13 cellular contexts compared by ENCODE assay signal in the genomic region with DNA sequence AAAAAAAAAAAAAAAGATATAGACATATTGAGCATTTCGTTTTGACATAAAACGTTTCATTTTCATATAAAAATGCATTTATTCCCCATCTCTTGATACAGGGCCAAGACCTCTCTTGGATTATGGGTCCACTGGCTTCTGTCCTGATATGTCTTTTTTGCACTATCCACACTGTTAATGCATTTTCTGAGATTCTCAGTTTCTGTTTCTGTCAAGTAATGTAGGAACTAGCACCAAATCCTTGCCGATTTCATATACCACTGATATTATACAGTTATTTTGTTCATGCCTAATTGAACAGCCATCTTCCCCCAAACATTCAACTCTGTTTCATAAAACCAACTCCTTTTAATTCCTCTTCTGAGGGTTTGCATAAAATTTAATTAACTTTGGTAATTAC. TPM values are rescaled to one million over a fixed set of nuclear protein-coding genes. Genes with fewer than 3 reads are reported as not detected.
DNase-seq lines count a peak whose midpoint lies in the region; ATAC-seq and TF ChIP-seq lines count a peak whose summit lies in the region.
"Had no signal": no experiment of that assay in that cellular context is flagged by ENCODE, and none has a peak within 500 bp of the region (broad histone marks: within the 10 kb centered on the region; RNA-seq: fewer than 3 reads in every experiment).

No MANE protein-coding gene starts in this region.

- ATAC-seq in GM18502 (IDR thresholded peaks at IDR 0.05; ENCODE audit: poor library complexity, unreplicated experiment) = peak; percentile 49
- ATAC-seq in HG03342 (IDR thresholded peaks at IDR 0.05; ENCODE audit: unreplicated experiment) = peak; percentile 67
- no peak for ATAC-seq in activated T-helper 17 cell treated with anti-CD3 and anti-CD28 coated beads, Interleukin-2, amount 50 U/mL, for 72 hours (replicated peaks)
- ATAC-seq in activated CD4-positive, CD25-positive, alpha-beta regulatory T cell treated with anti-CD3 and anti-CD28 coated beads, Interleukin-2, amount 50 U/mL, for 24 hours = no peak
- ATAC-seq: HCT116 had no signal

- no peaks in the 10 kb centered on the region for H3K9me3 Mint-ChIP-seq in activated T-helper 17 cell treated with anti-CD3 and anti-CD28 coated beads, Interleukin-2, amount 50 U/mL, for 72 hours
- H3K9me3 Mint-ChIP-seq: CD8-positive, alpha-beta memory T cell had no signal

- H3K27ac Mint-ChIP-seq in activated T-helper 17 cell treated with anti-CD3 and anti-CD28 coated beads, Interleukin-2, amount 50 U/mL, for 72 hours = peak overlapping the region; percentile 53

- whole genome bisulfite sequencing in SK-N-SH (ENCODE audit: low lambda C conversion rate) = 92% methylated on average over 3 of the region's 3 CpGs

- peaks cover 15% of the 10 kb centered on the region; the same call in 1 of the 2 replicates for H3K79me2 ChIP-seq in SK-N-SH (ENCODE audit: insufficient read depth)

- peaks cover 4 to 30% of the 10 kb centered on the region in 2 experiments; a peak in 3 of 4 replicates for H3K4me1 ChIP-seq in SK-N-SH (ENCODE audit: control insufficient read depth in 1 of 2, insufficient read depth in 2 of 2, low read depth in 1 of 2, low read length in 1 of 2)
- H3K4me1 ChIP-seq: Caco-2 had no signal

- TF ChIP-seq CTCF in SK-N-SH (IDR thresholded peaks at IDR 0.05) = no peak

- no peaks in the 10 kb centered on the region for H3K36me3 ChIP-seq in SK-N-SH (replicated peaks in 1 of 2; ENCODE audit: control insufficient read depth in 1 of 2, insufficient read depth in 2 of 2, low read length in 1 of 2)

- no peak for TF ChIP-seq RAD21 in SK-N-SH (IDR thresholded peaks at IDR 0.05; ENCODE audit: low read length)

- POLR2A ChIA-PET in SK-N-SH (lab: Yijun Ruan, JAX) = interaction anchor here (0.6 kb wide), 1 partner anchor 17 kb away, joined by 3 read pairs; no protein-coding TSS in a partner anchor

- H3K36me3 Mint-ChIP-seq in activated T-helper 17 cell treated with anti-CD3 and anti-CD28 coated beads, Interleukin-2, amount 50 U/mL, for 72 hours (ENCODE audit: low read depth) = peaks cover 24% of the 10 kb centered on the region

- no peaks in the 10 kb centered on the region for H3K9me3 ChIP-seq in SK-N-SH
- H3K9me3 ChIP-seq: Caco-2 had no signal

- no peak overlapping the region for H3K9ac ChIP-seq in SK-N-SH
- H3K9ac ChIP-seq: GM23248 had no signal

- no peak overlapping the region for H3K4me3 ChIP-seq in SK-N-SH (ENCODE audit: low read depth in 2 of 2, low read length in 1 of 2)
- H3K4me3 ChIP-seq: GM23248 had no signal

- no peak overlapping the region for H3K4me2 ChIP-seq in SK-N-SH

- H4K20me1 ChIP-seq in SK-N-SH (ENCODE audit: insufficient read depth) = no peaks in the 10 kb centered on the region

- no peaks in the 10 kb centered on the region for H3K27me3 ChIP-seq in SK-N-SH (ENCODE audit: insufficient read depth)

- H2AFZ ChIP-seq in SK-N-SH (ENCODE audit: low read depth) = no peak overlapping the region
- H2AFZ ChIP-seq: GM23248 had no signal

- CTCF ChIA-PET in SK-N-SH (lab: Yijun Ruan, JAX) = no interaction called here

- peaks cover 42% of the 10 kb centered on the region for H3K4me1 Mint-ChIP-seq in activated T-helper 17 cell treated with anti-CD3 and anti-CD28 coated beads, Interleukin-2, amount 50 U/mL, for 72 hours

- DNase-seq in SK-N-SH = no peak
- DNase-seq in DMS153 (lab: John Stamatoyannopoulos, UW) = no peak
- no peak for DNase-seq in mucosa of gallbladder (ENCODE audit: low spot score)
- DNase-seq: C1 segment of cervical spinal cord; Caco-2; CD8-positive, alpha-beta memory T cell; GM23248 had no signal

- H3K9me2 ChIP-seq in SK-N-SH = no peaks in the 10 kb centered on the region

- no peak overlapping the region for H3K4me3 Mint-ChIP-seq in activated T-helper 17 cell treated with anti-CD3 and anti-CD28 coated beads, Interleukin-2, amount 50 U/mL, for 72 hours
- H3K4me3 Mint-ChIP-seq: B cell; CD8-positive, alpha-beta memory T cell had no signal

- no peaks in the 10 kb centered on the region for H3K27me3 Mint-ChIP-seq in activated T-helper 17 cell treated with anti-CD3 and anti-CD28 coated beads, Interleukin-2, amount 50 U/mL, for 72 hours
- H3K27me3 Mint-ChIP-seq: B cell had no signal

- no peak overlapping the region; a peak in 1 of 4 replicates for H3K27ac ChIP-seq in SK-N-SH (ENCODE audit: low read depth in 2 of 2, low read length in 1 of 2)
- H3K27ac ChIP-seq: GM23248 had no signal

- TF ChIP-seq EP300 in SK-N-SH (IDR thresholded peaks at IDR 0.05; ENCODE audit: borderline replicate concordance in 1 of 2, low read depth in 1 of 2, low read length in 1 of 2) = no peak

- no peaks in the 10 kb centered on the region for H3F3A ChIP-seq in SK-N-SH (replicated peaks; ENCODE audit: insufficient read depth)

TF ChIP-seq in SK-N-SH, 30 proteins besides CTCF, POLR2A, EP300 and RAD21:
- TF ChIP-seq FOXJ3 (CRISPR knock-in tag; IDR thresholded peaks at IDR 0.05) = no peak

RNA-seq across cellular contexts. Expression of a gene that starts 47.0 kb away (rescaled TPM):
- 100 to 1,000 TPM in 1 of 2 donors, 10 to 100 TPM in 1; 57.9 to 139 TPM for total RNA-seq in activated T-helper 17 cell treated with anti-CD3 and anti-CD28 coated beads, Interleukin-2, amount 50 U/mL, for 72 hours
- polyA plus RNA-seq in SK-N-SH (2012; rRNA removed) = 34.6 and 77.0 TPM in 2 replicates
- 42.6 and 64.9 TPM in 2 replicates for polyA plus RNA-seq in SK-N-SH (2012; cell fraction: cytosol; rRNA removed)
- polyA plus RNA-seq in SK-N-SH (2012; cell fraction: nucleus; rRNA removed) = 45.4 and 53.6 TPM in 2 replicates
- 44.0 TPM for total RNA-seq in mucosa of gallbladder

Comparison
In these comparisons a context has a peak if more than half of its experiments do, and no peak if none do; other contexts are left out.
1. ATAC-seq: peak in GM18502 (single experiment) and HG03342 (single experiment); none in activated T-helper 17 cell treated with anti-CD3 and anti-CD28 coated beads, Interleukin-2, amount 50 U/mL, for 72 hours (single experiment) and activated CD4-positive, CD25-positive, alpha-beta regulatory T cell treated with anti-CD3 and anti-CD28 coated beads, Interleukin-2, amount 50 U/mL, for 24 hours (0 of 2).